31 cellular contexts compared by ENCODE assay signal in genomic region chr2:71751590-71751989, GRCh38.
DNase-seq lines count a peak whose midpoint lies in the region; ATAC-seq, FAIRE-seq and TF ChIP-seq lines count a peak whose summit lies in the region.
"Had no signal": no experiment of that assay in that cellular context is flagged by ENCODE, and none has a peak within 500 bp of the region (broad histone marks: within the 10 kb centered on the region; RNA-seq: fewer than 3 reads in every experiment).

No MANE protein-coding gene starts in this region.

- intact Hi-C loops in K562 (cut with micrococcal nuclease), result no loop called here

- H3K27me3 ChIP-seq in K562 (ENCODE audit: control insufficient read depth in 2 of 2, insufficient read depth in 2 of 2, low read length in 2 of 2), result no peaks in the 10 kb centered on the region
- H3K27me3 ChIP-seq: BE2C; BLaER1; BLaER1 treated with 17β-estradiol and CSF1 and Interleukin-3, amounts not matched to agents 10 nM and 100 nM had no signal

- TF ChIP-seq POLR2A in K562 (conservative IDR thresholded peaks at IDR 0.05), result no peak

- H3K9ac ChIP-seq in K562 (ENCODE audit: insufficient read depth in 1 of 2, low read depth in 2 of 2, low read length in 2 of 2), result no peak overlapping the region
- H3K9ac ChIP-seq: BLaER1; BLaER1 treated with 17β-estradiol and CSF1 and Interleukin-3, amounts not matched to agents 10 nM and 100 nM had no signal

- in situ Hi-C loops in K562 (cut with MboI), result no loop called here

- BruUV-seq in K562 (replicated peaks; lab: Mats Ljungman, UMichigan), result no TSS peak

- POLR2A ChIA-PET in HEK293 (lab: Yijun Ruan, JAX), result no interaction called here
- POLR2A ChIA-PET in K562 (lab: Yijun Ruan, JAX), result no interaction called here

- no peaks in the 10 kb centered on the region for H3K79me2 ChIP-seq in K562 (ENCODE audit: control insufficient read depth, insufficient read depth, low read length)

- no peak for TF ChIP-seq RAD21 in K562 (CRISPR knock-in tag; conservative IDR thresholded peaks at IDR 0.05 in 1 of 2, IDR thresholded peaks at IDR 0.05 in 1 of 2)

- DNase-seq in K562 (ENCODE audit: extremely low read depth in 1 of 4, low spot score in 3 of 4) (no peak), SKM-1 (lab: John Stamatoyannopoulos, UW; ENCODE audit: unreplicated experiment) (no peak), GDM1 (lab: John Stamatoyannopoulos, UW) (no peak)
- DNase-seq: 8988T; ACHN; AML-193; BE2C; C1 segment of cervical spinal cord; Caco-2; Calu3; CD4-positive, alpha-beta memory T cell; CD4-positive, alpha-beta T cell; CD4-positive, CD25-positive, alpha-beta regulatory T cell; CD8-positive, alpha-beta memory T cell; CD8-positive, alpha-beta T cell; COR-L47; DMS 273 treated with DMSO at 0.1 percent for 48 hours; DMS153; DMS53; DMS79; DMS79 treated with DMSO at 0.1 percent for 48 hours; DND-41; EL had no signal

- FAIRE-seq in K562 (lab: Jason Lieb, UNC), result no peak
- FAIRE-seq: A204.1, A549, D721Med had no signal

- no peaks in the 10 kb centered on the region for H4K20me1 ChIP-seq in K562 (replicated peaks; ENCODE audit: control insufficient read depth, insufficient read depth, low read length)
- H4K20me1 ChIP-seq: BLaER1; BLaER1 treated with 17β-estradiol and CSF1 and Interleukin-3, amounts not matched to agents 10 nM and 100 nM had no signal

- H3K9me1 ChIP-seq in K562 (ENCODE audit: control insufficient read depth, insufficient read depth, low read length), result no peaks in the 10 kb centered on the region

- no peaks in the 10 kb centered on the region for H3K9me3 ChIP-seq in HEK293 (ENCODE audit: control insufficient read depth, insufficient read depth, low read depth, low read length)
- H3K9me3 ChIP-seq in K562 (replicated peaks; ENCODE audit: control insufficient read depth, insufficient read depth, low read depth, low read length), result no peaks in the 10 kb centered on the region
- H3K9me3 ChIP-seq: BE2C, BLaER1, Caco-2 had no signal

- no peak overlapping the region for H2AFZ ChIP-seq in K562 (ENCODE audit: low read depth, low read length)

- no peak for TF ChIP-seq EP300 in K562 (IDR thresholded peaks at IDR 0.05; ENCODE audit: low read length)

- no peak for ATAC-seq in K562
- ATAC-seq: A549; CD8-positive, alpha-beta T cell had no signal

- no peak overlapping the region for H3K27ac ChIP-seq in HEK293 (ENCODE audit: extremely low read depth, low read depth, low read length)
- H3K27ac ChIP-seq in K562 (ENCODE audit: extremely low read depth, low read depth, low read length), result no peak overlapping the region
- H3K27ac ChIP-seq: 22Rv1; A549; BLaER1; BLaER1 treated with 17β-estradiol and CSF1 and Interleukin-3, amounts not matched to agents 10 nM and 100 nM; C4-2B had no signal

- CTCF ChIA-PET in HEK293 (lab: Yijun Ruan, JAX) (interaction anchor here (1.2 kb wide), 1 partner anchor 203 kb away, joined by 3 read pairs; no protein-coding TSS in a partner anchor), K562 (lab: Yijun Ruan, JAX; ENCODE audit: low intra/inter-chr PET ratio) (no interaction called here)

- H3K4me3 ChIP-seq in HEK293 (ENCODE audit: low read depth, low read length) (no peak overlapping the region), K562 (no peak overlapping the region)
- H3K4me3 ChIP-seq: A549; BLaER1; BLaER1 treated with 17β-estradiol and CSF1 and Interleukin-3, amounts not matched to agents 10 nM and 100 nM had no signal

- TF ChIP-seq CTCF in HEK293 (tag by site-specific recombination; IDR thresholded peaks at IDR 0.05) (no peak), K562 (IDR thresholded peaks at IDR 0.05 in 2 of 3, conservative IDR thresholded peaks at IDR 0.05 in 1 of 3; ENCODE audit: insufficient read depth in 2 of 3, low read depth in 1 of 3, low read length in 3 of 3) (no peak)

- no peaks in the 10 kb centered on the region for H3K36me3 ChIP-seq in HEK293 (ENCODE audit: control insufficient read depth in 2 of 2, insufficient read depth in 1 of 2, low read length in 2 of 2)
- no peaks in the 10 kb centered on the region; the same call in 2 of the 3 replicates for H3K36me3 ChIP-seq in K562 (ENCODE audit: control insufficient read depth, insufficient read depth, low read length)
- H3K36me3 ChIP-seq: BE2C; BLaER1; BLaER1 treated with 17β-estradiol and CSF1 and Interleukin-3, amounts not matched to agents 10 nM and 100 nM had no signal

- H3K4me1 ChIP-seq in HEK293 (ENCODE audit: control insufficient read depth, insufficient read depth, low read length) (no peaks in the 10 kb centered on the region), K562 (replicated peaks in 1 of 2; ENCODE audit: control insufficient read depth in 2 of 2, insufficient read depth in 2 of 2, low read length in 2 of 2) (peaks cover 22 to 32% of the 10 kb centered on the region in 2 experiments)
- H3K4me1 ChIP-seq: BE2C, BLaER1 had no signal

- H3K4me2 ChIP-seq in K562 (ENCODE audit: insufficient read depth, low read length), result no peak overlapping the region
- H3K4me2 ChIP-seq: A549; BLaER1; BLaER1 treated with 17β-estradiol and CSF1 and Interleukin-3, amounts not matched to agents 10 nM and 100 nM had no signal

TF ChIP-seq in HEK293, 187 proteins besides CTCF, POLR2A, EP300 and RAD21:
- no peak for TF ChIP-seq ZNF707 (tag by site-specific recombination; IDR thresholded peaks at IDR 0.05)
- TF ChIP-seq GLI4 (tag by site-specific recombination; IDR thresholded peaks at IDR 0.05), result no peak
- no peak for TF ChIP-seq ZNF280D (tag by site-specific recombination; IDR thresholded peaks at IDR 0.05)
- no peak for TF ChIP-seq ZNF629 (tag by site-specific recombination; IDR thresholded peaks at IDR 0.05)
- peak; percentile 66 for TF ChIP-seq SETDB1 (IDR thresholded peaks at IDR 0.05; ENCODE audit: insufficient read length, low read length)
- no peak for TF ChIP-seq ZNF561 (tag by site-specific recombination; IDR thresholded peaks at IDR 0.05; ENCODE audit: borderline replicate concordance)
- TF ChIP-seq ZNF677 (tag by site-specific recombination; IDR thresholded peaks at IDR 0.05), result no peak
TF ChIP-seq in HEK293: peak in this region for 1.

TF ChIP-seq in K562, 482 proteins besides CTCF, POLR2A, EP300 and RAD21:
- peak; percentile 52 for TF ChIP-seq RBM25 (IDR thresholded peaks at IDR 0.05; ENCODE audit: low read depth, low read length, severe bottlenecking)
- TF ChIP-seq CBFB (CRISPR knock-in tag; IDR thresholded peaks at IDR 0.05), result no peak
- peak in 1 of 2 experiments; percentile 51; a peak in 1 of 3 replicates for TF ChIP-seq CBX3 (IDR thresholded peaks at IDR 0.05; ENCODE audit: borderline replicate concordance in 1 of 2, low read length in 2 of 2)
- TF ChIP-seq PRDM10 (IDR thresholded peaks at IDR 0.05; ENCODE audit: partially characterized antibody), result peak; percentile 60
- no peak for TF ChIP-seq ZBTB8A (IDR thresholded peaks at IDR 0.05; ENCODE audit: partially characterized antibody)
- TF ChIP-seq CGGBP1 (CRISPR knock-in tag; IDR thresholded peaks at IDR 0.05), result no peak
TF ChIP-seq in K562: peak in this region for 3.

Comparison
In these comparisons a context has a peak if more than half of its experiments do, and no peak if none do; other contexts are left out.
1. Of the 44 proteins assayed by ChIP-seq in both K562 and HEK293: peak only in K562: PRDM10; only in HEK293: SETDB1; in both: none; in neither: 42.